Comparison of ENCODE assay signal across 9 cellular contexts in genomic region chr12:48157889-48158370, GRCh38. TPM values are rescaled to one million over a fixed set of nuclear protein-coding genes. Genes with fewer than 3 reads are reported as not detected.
DNase-seq lines count a peak whose midpoint lies in the region; ATAC-seq lines count a peak whose summit lies in the region.
"Had no signal": no experiment of that assay in that cellular context is flagged by ENCODE, and none has a peak within 500 bp of the region (broad histone marks: within the 10 kb centered on the region; RNA-seq: fewer than 3 reads in every experiment).

No MANE protein-coding gene starts in this region.

- H3K27ac ChIP-seq in iPS-18a (ENCODE audit: low read length) (peak overlapping the region; percentile 34), substantia nigra (ENCODE audit: low read depth, low read length, poor library complexity, severe bottlenecking) (peak overlapping the region; percentile 85)

- H3K36me3 ChIP-seq in iPS-18a (ENCODE audit: control insufficient read depth, low read depth, low read length): no peaks in the 10 kb centered on the region

- ATAC-seq in HG02884 (IDR thresholded peaks at IDR 0.05; ENCODE audit: unreplicated experiment) (no peak), GM21717 (IDR thresholded peaks at IDR 0.05; ENCODE audit: unreplicated experiment) (no peak)

- no peaks in the 10 kb centered on the region for H3K27me3 ChIP-seq in iPS-18a (ENCODE audit: control insufficient read depth, insufficient read depth, low read length)

- H3K4me1 ChIP-seq in iPS-18a (ENCODE audit: control insufficient read depth, low read depth, low read length): peaks cover 3% of the 10 kb centered on the region

- H3K9ac ChIP-seq in iPS-18a (ENCODE audit: low read length): peak overlapping the region; percentile 49

- peak overlapping the region; percentile 99 for H3K4me3 ChIP-seq in iPS-18a (ENCODE audit: low read length)

- H3K9me3 ChIP-seq in iPS-18a (ENCODE audit: control insufficient read depth, low read depth, low read length): no peaks in the 10 kb centered on the region

- DNase-seq in activated CD4-positive, alpha-beta T cell treated with anti-CD3 and anti-CD28 coated beads for 48 hours: peak; percentile 32
- no peak for DNase-seq in activated CD4-positive, alpha-beta T cell treated with anti-CD3 and anti-CD28 coated beads for 4 hours
- DNase-seq in activated CD4-positive, alpha-beta T cell treated with anti-CD3 and anti-CD28 coated beads, Interleukin-2, amount 50 U/mL, for 48 hours: peak; percentile 12 to 20
- DNase-seq in substantia nigra (lab: John Stamatoyannopoulos, UW): no peak
- DNase-seq in occipital lobe (lab: John Stamatoyannopoulos, UW): no peak

RNA-seq across cellular contexts. Expression of gene ASB8, which starts 0.6 kb away (rescaled TPM):
- 38.8 TPM for total RNA-seq in occipital lobe

RNA-seq across cellular contexts. Expression of gene CCDC184, which starts 25.5 kb away (rescaled TPM):
- total RNA-seq in occipital lobe: 17.0 TPM

RNA-seq across cellular contexts. Expression of gene PFKM, which starts 38.8 kb away (rescaled TPM):
- 112 TPM for total RNA-seq in occipital lobe

RNA-seq across cellular contexts. Expression of gene OR10AD1, which starts 45.2 kb away (rescaled TPM):
- not detected for total RNA-seq in occipital lobe
- total RNA-seq: Daoy had no signal

RNA-seq across cellular contexts. Expression of gene SENP1, which starts 52.1 kb away (rescaled TPM):
- total RNA-seq in occipital lobe: 33.5 TPM

Comparison
In these comparisons a context has a peak if more than half of its experiments do, and no peak if none do; other contexts are left out.
1. DNase-seq: peak in activated CD4-positive, alpha-beta T cell treated with anti-CD3 and anti-CD28 coated beads for 48 hours (single experiment) and activated CD4-positive, alpha-beta T cell treated with anti-CD3 and anti-CD28 coated beads, Interleukin-2, amount 50 U/mL, for 48 hours (2 of 2); none in activated CD4-positive, alpha-beta T cell treated with anti-CD3 and anti-CD28 coated beads for 4 hours (0 of 2), substantia nigra (0 of 49) and occipital lobe (single experiment).